33 cellular contexts compared by ENCODE assay signal in genomic region chr2:126866451-126866850, GRCh38. TPM values are rescaled to one million over a fixed set of nuclear protein-coding genes. Genes with fewer than 3 reads are reported as not detected.
"Had no signal": no experiment of that assay in that cellular context is flagged by ENCODE, and none has a peak within 500 bp of the region (broad histone marks: within the 10 kb centered on the region; RNA-seq: fewer than 3 reads in every experiment).

No MANE protein-coding gene starts in this region.

- H3K27ac Mint-ChIP-seq: dendritic cell treated with granulocyte-macrophage colony-stimulating factor and Interleukin-4, amounts not matched to agents 40 ng/mL and 50 ng/mL, for 4 days; endodermal cell; memory B cell; naive B cell; natural killer cell treated with Interleukin-12 subunit alpha and Interleukin-12 subunit beta and Interleukin-15 and Interleukin-18, amount 100 ng/mL, for 72 hours; stimulated activated naive CD8-positive, alpha-beta T cell treated with anti-CD3 and anti-CD28 coated beads, Interleukin-15, amount 100 ng/mL, for 72 hours had no signal

- H3K27ac ChIP-seq: colonic mucosa, epithelial cell of prostate, foreskin keratinocyte, gastroesophageal sphincter, heart left ventricle, hepatocyte, lower lobe of right lung, prostate gland, sigmoid colon, thyroid gland had no signal

- DNase-seq: colonic mucosa; effector CD8-positive, alpha-beta T cell; endodermal cell; foreskin keratinocyte; heart left ventricle; left cardiac atrium; left ventricle myocardium superior; lower lobe of right lung; naive B cell; right cardiac atrium; sigmoid colon; stimulated activated naive CD4-positive, alpha-beta T cell; thyroid gland; trophoblast cell had no signal

- H3K36me3 Mint-ChIP-seq: memory B cell; naive B cell; natural killer cell treated with Interleukin-12 subunit alpha and Interleukin-12 subunit beta and Interleukin-15 and Interleukin-18, amount 100 ng/mL, for 72 hours had no signal

- ATAC-seq: esophagus mucosa; foreskin keratinocyte; gastroesophageal sphincter; heart left ventricle; left cardiac atrium; left ventricle myocardium superior; lower lobe of right lung; right cardiac atrium; stimulated activated naive CD8-positive, alpha-beta T cell treated with anti-CD3 and anti-CD28 coated beads, Interleukin-15, amount 100 ng/mL, for 72 hours had no signal

- H3K4me3 Mint-ChIP-seq: central memory CD8-positive, alpha-beta T cell; dendritic cell treated with granulocyte-macrophage colony-stimulating factor and Interleukin-4, amounts not matched to agents 40 ng/mL and 50 ng/mL, for 4 days; endodermal cell; memory B cell; natural killer cell treated with Interleukin-12 subunit alpha and Interleukin-12 subunit beta and Interleukin-15 and Interleukin-18, amount 100 ng/mL, for 72 hours; neural crest cell; stimulated activated naive CD8-positive, alpha-beta T cell treated with anti-CD3 and anti-CD28 coated beads, Interleukin-15, amount 100 ng/mL, for 72 hours had no signal

- H3K27me3 Mint-ChIP-seq: memory B cell; stimulated activated naive CD8-positive, alpha-beta T cell treated with anti-CD3 and anti-CD28 coated beads, Interleukin-15, amount 100 ng/mL, for 72 hours had no signal

- H3K4me1 Mint-ChIP-seq: central memory CD8-positive, alpha-beta T cell; endodermal cell; memory B cell; neural crest cell; stimulated activated naive CD8-positive, alpha-beta T cell treated with anti-CD3 and anti-CD28 coated beads, Interleukin-15, amount 100 ng/mL, for 72 hours had no signal

- H3K9me3 Mint-ChIP-seq: central memory CD8-positive, alpha-beta T cell; natural killer cell treated with Interleukin-12 subunit alpha and Interleukin-12 subunit beta and Interleukin-15 and Interleukin-18, amount 100 ng/mL, for 72 hours had no signal

RNA-seq across cellular contexts. Expression of gene TEX51, which starts 32.2 kb away (rescaled TPM):
- total RNA-seq: chondrocyte; colonic mucosa; endodermal cell; esophagus mucosa; fibroblast of lung; foreskin keratinocyte; gastroesophageal sphincter; heart left ventricle; hepatocyte; kidney epithelial cell; left cardiac atrium; left ventricle myocardium superior; lower lobe of right lung; mononuclear cell; natural killer cell treated with Interleukin-12 subunit alpha and Interleukin-12 subunit beta and Interleukin-15 and Interleukin-18, amount 100 ng/mL, for 72 hours; neural crest cell; osteoblast; right cardiac atrium; sigmoid colon; skeletal muscle tissue; temporal lobe; thyroid gland; urinary bladder had no signal
